Comparison of ENCODE assay signal across 11 cellular contexts in the genomic region with DNA sequence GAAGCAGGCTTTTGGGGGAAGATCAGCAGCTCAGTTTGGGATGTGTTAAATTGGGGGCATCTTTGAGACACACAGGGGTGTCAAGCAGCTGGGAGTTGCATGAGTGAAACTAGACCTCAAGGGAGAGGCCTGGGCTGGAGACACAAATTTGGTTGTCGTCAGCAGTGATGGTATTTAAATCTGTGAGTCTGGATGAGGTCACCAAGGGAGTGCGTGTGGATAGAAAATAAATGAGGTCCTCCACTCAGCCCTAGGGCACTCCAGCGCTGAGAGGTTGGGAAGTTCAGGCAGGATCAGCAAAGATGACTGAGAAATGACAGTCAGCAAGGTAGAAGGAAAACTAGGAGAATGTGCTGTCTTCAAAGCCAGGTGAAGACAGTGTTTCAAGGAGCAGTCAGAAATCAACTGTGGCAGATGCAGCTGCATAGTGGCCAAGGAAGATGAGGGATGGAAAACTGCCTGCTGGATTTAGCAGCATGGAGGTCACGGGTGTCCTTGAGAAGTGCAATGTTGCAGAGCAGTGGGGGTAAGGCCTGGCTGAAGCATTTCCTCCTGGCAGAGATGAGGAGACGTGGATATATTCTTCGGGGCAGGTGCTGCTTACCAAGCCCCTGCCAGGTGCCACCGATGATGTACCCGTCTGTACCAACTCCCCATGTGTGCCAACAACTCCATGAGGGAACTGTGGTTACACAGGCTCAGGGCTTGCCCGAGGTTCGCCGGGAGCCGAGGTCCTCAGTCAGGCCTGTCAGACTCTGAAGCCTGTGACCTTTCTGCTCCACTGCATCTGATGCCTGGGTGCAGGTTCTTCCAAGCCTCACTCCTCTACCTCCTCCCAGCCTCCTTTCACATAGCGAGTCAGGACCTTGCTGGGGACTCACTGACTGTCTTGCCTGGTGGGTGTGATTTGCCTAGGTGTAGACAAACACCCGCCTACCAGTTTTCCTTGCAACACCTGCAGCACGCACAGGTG. TPM values are rescaled to one million over a fixed set of nuclear protein-coding genes. Genes with fewer than 3 reads are reported as not detected.
DNase-seq lines count a peak whose midpoint lies in the region; ATAC-seq and TF ChIP-seq lines count a peak whose summit lies in the region.
"Had no signal": no experiment of that assay in that cellular context is flagged by ENCODE, and none has a peak within 500 bp of the region (broad histone marks: within the 10 kb centered on the region; RNA-seq: fewer than 3 reads in every experiment).

No MANE protein-coding gene starts in this region.

- H3K4me3 ChIP-seq in adipocyte (ENCODE audit: low read length), result no peak overlapping the region
- no peak overlapping the region for H3K4me3 ChIP-seq in right atrium auricular region
- no peak overlapping the region for H3K4me3 ChIP-seq in stomach smooth muscle (ENCODE audit: low read length in 2 of 2)
- H3K4me3 ChIP-seq in MG63, result no peak overlapping the region
- H3K4me3 ChIP-seq: HAP-1 had no signal

- peaks cover 49% of the 10 kb centered on the region for H3K4me1 ChIP-seq in adipocyte (ENCODE audit: control insufficient read depth, insufficient read depth, low read length)
- H3K4me1 ChIP-seq in right atrium auricular region, result peaks cover 0 to 95% of the 10 kb centered on the region in 2 donors
- H3K4me1 ChIP-seq in stomach smooth muscle (ENCODE audit: control insufficient read depth, insufficient read depth, low read length), result peaks cover 68% of the 10 kb centered on the region
- H3K4me1 ChIP-seq: HAP-1 had no signal

- no peaks in the 10 kb centered on the region for H3K27me3 Mint-ChIP-seq in activated CD8-positive, alpha-beta memory T cell treated with anti-CD3 and anti-CD28 coated beads, Interleukin-2, amount 10 ng/mL, durations not matched to agents 7 days and 5 days

- H3K4me3 Mint-ChIP-seq in activated CD8-positive, alpha-beta memory T cell treated with anti-CD3 and anti-CD28 coated beads, Interleukin-2, amount 10 ng/mL, durations not matched to agents 7 days and 5 days, result no peak overlapping the region

- DNase-seq in activated CD8-positive, alpha-beta memory T cell treated with anti-CD3 and anti-CD28 coated beads, Interleukin-2, amount 10 ng/mL, durations not matched to agents 7 days and 5 days, result no peak
- no peak for DNase-seq in activated CD8-positive, alpha-beta memory T cell treated with anti-CD3 and anti-CD28 coated beads, Interleukin-2, amount 50 U/mL, for 4 hours
- DNase-seq in adipocyte (ENCODE audit: low read depth) (peak; percentile 66), right atrium auricular region (ENCODE audit: low spot score) (no peak), MG63 (no peak), SIG-M5 treated with dmso at 0.1 percent for 504 hours (lab: John Stamatoyannopoulos, UW; ENCODE audit: unreplicated experiment) (no peak)
- no peak for DNase-seq in activated CD4-positive, alpha-beta T cell treated with anti-CD3 and anti-CD28 coated beads for 1 hour
- DNase-seq: erythroblast, NCI-H526 treated with DMSO at 0.1 percent for 48 hours had no signal

- H3K9ac ChIP-seq in adipocyte (ENCODE audit: low read length), result no peak overlapping the region
- peak overlapping the region; percentile 47 to 64 for H3K9ac ChIP-seq in stomach smooth muscle (ENCODE audit: low read length in 2 of 2)

- H3K36me3 ChIP-seq in adipocyte (ENCODE audit: control insufficient read depth, insufficient read depth, low read length, severe bottlenecking) (peaks cover 32% of the 10 kb centered on the region), right atrium auricular region (peaks cover 14% of the 10 kb centered on the region), stomach smooth muscle (ENCODE audit: control insufficient read depth in 2 of 2, insufficient read depth in 2 of 2, low read length in 2 of 2) (peaks cover 20 to 27% of the 10 kb centered on the region in 2 donors), MG63 (peaks cover 38% of the 10 kb centered on the region)

- H3K36me3 Mint-ChIP-seq in activated CD8-positive, alpha-beta memory T cell treated with anti-CD3 and anti-CD28 coated beads, Interleukin-2, amount 10 ng/mL, durations not matched to agents 7 days and 5 days, result peaks cover 25% of the 10 kb centered on the region

- H3K9me3 Mint-ChIP-seq in activated CD8-positive, alpha-beta memory T cell treated with anti-CD3 and anti-CD28 coated beads, Interleukin-2, amount 10 ng/mL, durations not matched to agents 7 days and 5 days (ENCODE audit: low read depth), result no peaks in the 10 kb centered on the region

- ATAC-seq in activated CD8-positive, alpha-beta memory T cell treated with anti-CD3 and anti-CD28 coated beads, Interleukin-2, amount 10 ng/mL, durations not matched to agents 7 days and 5 days, result no peak

- peak overlapping the region; percentile 27 for H3K27ac Mint-ChIP-seq in activated CD8-positive, alpha-beta memory T cell treated with anti-CD3 and anti-CD28 coated beads, Interleukin-2, amount 10 ng/mL, durations not matched to agents 7 days and 5 days

- no peak for TF ChIP-seq CTCF in right atrium auricular region (IDR thresholded peaks at IDR 0.05)

- H3K4me1 Mint-ChIP-seq in activated CD8-positive, alpha-beta memory T cell treated with anti-CD3 and anti-CD28 coated beads, Interleukin-2, amount 10 ng/mL, durations not matched to agents 7 days and 5 days, result peaks cover 36% of the 10 kb centered on the region

- H3K27me3 ChIP-seq in adipocyte (replicated peaks; ENCODE audit: control insufficient read depth, insufficient read depth, low read length), result no peaks in the 10 kb centered on the region
- no peaks in the 10 kb centered on the region for H3K27me3 ChIP-seq in right atrium auricular region
- no peaks in the 10 kb centered on the region for H3K27me3 ChIP-seq in stomach smooth muscle (ENCODE audit: control insufficient read depth in 1 of 2, insufficient read depth in 2 of 2, low read length in 2 of 2)
- H3K27me3 ChIP-seq in MG63, result no peaks in the 10 kb centered on the region

- H3K9me3 ChIP-seq in adipocyte (ENCODE audit: control insufficient read depth, low read length) (no peaks in the 10 kb centered on the region), right atrium auricular region (no peaks in the 10 kb centered on the region), stomach smooth muscle (ENCODE audit: control insufficient read depth in 2 of 2, low read length in 2 of 2) (no peaks in the 10 kb centered on the region), MG63 (no peaks in the 10 kb centered on the region)
- H3K9me3 ChIP-seq: HAP-1 had no signal

- H3K27ac ChIP-seq in right atrium auricular region (peak overlapping the region; percentile 98 to 100), stomach smooth muscle (ENCODE audit: low read length) (peak overlapping the region; percentile 66)

- CTCF ChIA-PET in activated CD8-positive, alpha-beta memory T cell treated with anti-CD3 and anti-CD28 coated beads, Interleukin-2, amount 10 ng/mL, durations not matched to agents 7 days and 5 days (lab: Charles Lee), result interaction anchor here (1.0 to 1.4 kb wide), 2 partner anchors 18 to 21 kb away, joined by 4 to 5 read pairs; a partner anchor contains a TSS

RNA-seq across cellular contexts. Expression of a gene that starts 11.3 kb away (rescaled TPM):
- total RNA-seq in activated CD8-positive, alpha-beta memory T cell treated with anti-CD3 and anti-CD28 coated beads, Interleukin-2, amount 10 ng/mL, durations not matched to agents 7 days and 5 days, result 100 to 1,000 TPM; 238 to 252 TPM
- 100 to 1,000 TPM; 353 to 356 TPM for total RNA-seq in right atrium auricular region
- total RNA-seq in MG63 (2014; rRNA removed; shearing (Covaris generic); ENCODE audit: low replicate concordance), result 104 and 154 TPM in 2 replicates

RNA-seq across cellular contexts. Expression of a gene that starts 17.9 kb away (rescaled TPM):
- 10 to 100 TPM; 56.5 to 68.3 TPM for total RNA-seq in activated CD8-positive, alpha-beta memory T cell treated with anti-CD3 and anti-CD28 coated beads, Interleukin-2, amount 10 ng/mL, durations not matched to agents 7 days and 5 days
- total RNA-seq in right atrium auricular region, result 10 to 100 TPM; 62.0 to 81.6 TPM
- 158 and 194 TPM in 2 replicates for total RNA-seq in MG63 (2014; rRNA removed; shearing (Covaris generic); ENCODE audit: low replicate concordance)

RNA-seq across cellular contexts. Expression of a gene that starts 42.2 kb away (rescaled TPM):
- total RNA-seq in activated CD8-positive, alpha-beta memory T cell treated with anti-CD3 and anti-CD28 coated beads, Interleukin-2, amount 10 ng/mL, durations not matched to agents 7 days and 5 days, result not detected
- 1 to 10 TPM; 3.5 to 4.5 TPM for total RNA-seq in right atrium auricular region
- 0.99 and 1.4 TPM in 2 replicates for total RNA-seq in MG63 (2014; rRNA removed; shearing (Covaris generic); ENCODE audit: low replicate concordance)

RNA-seq across cellular contexts. Expression of a gene that starts 57.0 kb away (rescaled TPM):
- 100 to 1,000 TPM; 129 to 166 TPM for total RNA-seq in activated CD8-positive, alpha-beta memory T cell treated with anti-CD3 and anti-CD28 coated beads, Interleukin-2, amount 10 ng/mL, durations not matched to agents 7 days and 5 days
- total RNA-seq in right atrium auricular region, result 10 to 100 TPM; 64.3 to 66.4 TPM
- total RNA-seq in MG63 (2014; rRNA removed; shearing (Covaris generic); ENCODE audit: low replicate concordance), result 77.6 and 84.6 TPM in 2 replicates
